In genomic region chr11:73384127-73384441, GRCh38 we compare ENCODE assay signal across 15 cellular contexts. TPM values are rescaled to one million over a fixed set of nuclear protein-coding genes. Genes with fewer than 3 reads are reported as not detected.
DNase-seq lines count a peak whose midpoint lies in the region; ATAC-seq and TF ChIP-seq lines count a peak whose summit lies in the region.
"Had no signal": no experiment of that assay in that cellular context is flagged by ENCODE, and none has a peak within 500 bp of the region (broad histone marks: within the 10 kb centered on the region; RNA-seq: fewer than 3 reads in every experiment).

No MANE protein-coding gene starts in this region.

- H3K4me1 ChIP-seq in OCI-LY7 (ENCODE audit: insufficient read depth, low read length, poor library complexity, severe bottlenecking): peaks cover 99% of the 10 kb centered on the region

- CTCF ChIA-PET in OCI-LY7 (lab: Charles Lee; ENCODE audit: unreplicated experiment): interaction anchor here (0.8 to 1.7 kb wide), 3 partner anchors 9 to 32 kb away, joined by 3 to 5 read pairs (median 3); no protein-coding TSS in a partner anchor

- H3K9me2 ChIP-seq in OCI-LY7 (ENCODE audit: insufficient read depth, low read length): no peaks in the 10 kb centered on the region

- TF ChIP-seq CTCF in OCI-LY7 (conservative IDR thresholded peaks at IDR 0.05; ENCODE audit: low read length): no peak

- H3K4me2 ChIP-seq in OCI-LY7 (ENCODE audit: low read length): peak overlapping the region; percentile 87
- H3K4me2 ChIP-seq: GM23338 had no signal

- intact Hi-C loops in OCI-LY7 (cut with micrococcal nuclease; ENCODE audit: unreplicated experiment): no loop called here

- H3K79me2 ChIP-seq in OCI-LY7 (ENCODE audit: insufficient read depth, low read depth, low read length): peaks cover 71% of the 10 kb centered on the region

- H3K36me3 Mint-ChIP-seq in activated T-cell treated with anti-CD3 and anti-CD28 coated beads, Interleukin-2, amount 50 U/mL, for 24 hours (ENCODE audit: low read depth): peaks cover 40% of the 10 kb centered on the region
- H3K36me3 Mint-ChIP-seq in activated T-cell treated with anti-CD3 and anti-CD28 coated beads, Interleukin-2, amount 50 U/mL, for 72 hours (ENCODE audit: insufficient read depth in 2 of 2): no peaks in the 10 kb centered on the region
- H3K36me3 Mint-ChIP-seq in effector memory CD8-positive, alpha-beta T cell (ENCODE audit: insufficient read depth): peaks cover 90% of the 10 kb centered on the region
- peaks cover 40 to 60% of the 10 kb centered on the region in 2 donors for H3K36me3 Mint-ChIP-seq in stimulated activated naive B cell treated with anti-CD40 and anti-IgM and Interleukin-4, amounts not matched to agents 10 μg/mL and 1 μg/mL and 100 μg/mL, for 72 hours

- no peak for ATAC-seq in activated T-cell treated with anti-CD3 and anti-CD28 coated beads, Interleukin-2, amount 50 U/mL, for 72 hours (replicated peaks in 1 of 2)
- ATAC-seq in effector memory CD8-positive, alpha-beta T cell (replicated peaks): no peak
- ATAC-seq in stimulated activated naive B cell treated with anti-CD40 and anti-IgM and Interleukin-4, amounts not matched to agents 10 μg/mL and 1 μg/mL and 100 μg/mL, for 72 hours (replicated peaks): no peak
- no peak for ATAC-seq in GM19023 (IDR thresholded peaks at IDR 0.05; ENCODE audit: unreplicated experiment)
- ATAC-seq: GM23338, left ventricle myocardium superior had no signal

- peaks cover 15% of the 10 kb centered on the region; the same call in 1 of the 2 replicates for H3K36me3 ChIP-seq in OCI-LY7 (ENCODE audit: insufficient read depth, low read length)

- H3K27ac ChIP-seq in OCI-LY7 (ENCODE audit: low read depth, low read length, poor library complexity, severe bottlenecking): peak overlapping the region; percentile 79
- H3K27ac ChIP-seq: epithelial cell of prostate, SK-N-MC had no signal

- H3K4me3 Mint-ChIP-seq in activated T-cell treated with anti-CD3 and anti-CD28 coated beads, Interleukin-2, amount 50 U/mL, for 24 hours: peak overlapping the region; percentile 10
- H3K4me3 Mint-ChIP-seq in activated T-cell treated with anti-CD3 and anti-CD28 coated beads, Interleukin-2, amount 50 U/mL, for 72 hours: no peak overlapping the region
- H3K4me3 Mint-ChIP-seq in effector memory CD8-positive, alpha-beta T cell: peak overlapping the region; percentile 22 to 77
- peak overlapping the region; percentile 66 to 94 for H3K4me3 Mint-ChIP-seq in stimulated activated naive B cell treated with anti-CD40 and anti-IgM and Interleukin-4, amounts not matched to agents 10 μg/mL and 1 μg/mL and 100 μg/mL, for 72 hours
- H3K4me3 Mint-ChIP-seq: GM23338 had no signal

- H2AFZ ChIP-seq in OCI-LY7 (ENCODE audit: low read length): no peak overlapping the region
- H2AFZ ChIP-seq: GM23338 had no signal

- H3K9me3 Mint-ChIP-seq in activated T-cell treated with anti-CD3 and anti-CD28 coated beads, Interleukin-2, amount 50 U/mL, for 24 hours: no peaks in the 10 kb centered on the region
- no peaks in the 10 kb centered on the region for H3K9me3 Mint-ChIP-seq in activated T-cell treated with anti-CD3 and anti-CD28 coated beads, Interleukin-2, amount 50 U/mL, for 72 hours
- H3K9me3 Mint-ChIP-seq in effector memory CD8-positive, alpha-beta T cell: no peaks in the 10 kb centered on the region
- H3K9me3 Mint-ChIP-seq in stimulated activated naive B cell treated with anti-CD40 and anti-IgM and Interleukin-4, amounts not matched to agents 10 μg/mL and 1 μg/mL and 100 μg/mL, for 72 hours: no peaks in the 10 kb centered on the region
- H3K9me3 Mint-ChIP-seq: GM23338 had no signal

- H3K27ac Mint-ChIP-seq in activated T-cell treated with anti-CD3 and anti-CD28 coated beads, Interleukin-2, amount 50 U/mL, for 24 hours: peak overlapping the region; percentile 61
- H3K27ac Mint-ChIP-seq in activated T-cell treated with anti-CD3 and anti-CD28 coated beads, Interleukin-2, amount 50 U/mL, for 72 hours: no peak overlapping the region
- H3K27ac Mint-ChIP-seq in effector memory CD8-positive, alpha-beta T cell: peak overlapping the region; percentile 64 to 89
- peak overlapping the region; percentile 98 for H3K27ac Mint-ChIP-seq in stimulated activated naive B cell treated with anti-CD40 and anti-IgM and Interleukin-4, amounts not matched to agents 10 μg/mL and 1 μg/mL and 100 μg/mL, for 72 hours
- H3K27ac Mint-ChIP-seq: GM23338 had no signal

- no TSS peak for BruUV-seq in OCI-LY7 (replicated peaks; lab: Mats Ljungman, UMichigan)

- H3K9me3 ChIP-seq in OCI-LY7 (ENCODE audit: low read length): no peaks in the 10 kb centered on the region

- H4K20me1 ChIP-seq in OCI-LY7 (ENCODE audit: insufficient read depth, low read length): peaks cover 5% of the 10 kb centered on the region

- no peaks in the 10 kb centered on the region for H3K27me3 Mint-ChIP-seq in activated T-cell treated with anti-CD3 and anti-CD28 coated beads, Interleukin-2, amount 50 U/mL, for 24 hours
- no peaks in the 10 kb centered on the region for H3K27me3 Mint-ChIP-seq in activated T-cell treated with anti-CD3 and anti-CD28 coated beads, Interleukin-2, amount 50 U/mL, for 72 hours (ENCODE audit: low read depth)
- H3K27me3 Mint-ChIP-seq in effector memory CD8-positive, alpha-beta T cell: no peaks in the 10 kb centered on the region
- H3K27me3 Mint-ChIP-seq in stimulated activated naive B cell treated with anti-CD40 and anti-IgM and Interleukin-4, amounts not matched to agents 10 μg/mL and 1 μg/mL and 100 μg/mL, for 72 hours: no peaks in the 10 kb centered on the region

- DNase-seq in activated T-cell treated with anti-CD3 and anti-CD28 coated beads, Interleukin-2, amount 50 U/mL, for 24 hours: no peak
- DNase-seq in activated T-cell treated with anti-CD3 and anti-CD28 coated beads, Interleukin-2, amount 50 U/mL, for 72 hours: no peak
- no peak for DNase-seq in OCI-LY7 (ENCODE audit: low spot score)
- DNase-seq in effector memory CD8-positive, alpha-beta T cell: no peak
- no peak for DNase-seq in stimulated activated naive B cell treated with anti-CD40 and anti-IgM and Interleukin-4, amounts not matched to agents 10 μg/mL and 1 μg/mL and 100 μg/mL, for 72 hours
- DNase-seq in UCSD-AML1 (lab: John Stamatoyannopoulos, UW; ENCODE audit: unreplicated experiment): no peak
- DNase-seq in DMS79 treated with DMSO at 0.1 percent for 48 hours (lab: John Stamatoyannopoulos, UW): no peak
- DNase-seq: activated effector memory CD4-positive, alpha-beta T cell treated with anti-CD3 and anti-CD28 coated beads, Interleukin-2, amount 50 U/mL, for 16 hours; left ventricle myocardium superior; NCI-H2171; stimulated activated CD4-positive, alpha-beta T cell treated with anti-CD3 and anti-CD28 coated beads, Interleukin-12 subunit alpha, Interleukin-12 subunit beta, amount 100 ng/mL, for 4 hours had no signal

- POLR2A ChIA-PET in OCI-LY7 (lab: Charles Lee): interaction anchor here (1.1 to 2.5 kb wide), 2 partner anchors 12 to 18 kb away, joined by 3 to 6 read pairs; no protein-coding TSS in a partner anchor

- H3K4me1 Mint-ChIP-seq in activated T-cell treated with anti-CD3 and anti-CD28 coated beads, Interleukin-2, amount 50 U/mL, for 24 hours (ENCODE audit: low read depth): peaks cover 81% of the 10 kb centered on the region
- peaks cover 63% of the 10 kb centered on the region for H3K4me1 Mint-ChIP-seq in activated T-cell treated with anti-CD3 and anti-CD28 coated beads, Interleukin-2, amount 50 U/mL, for 72 hours (ENCODE audit: low read depth)
- peaks cover 57 to 68% of the 10 kb centered on the region in 2 donors for H3K4me1 Mint-ChIP-seq in effector memory CD8-positive, alpha-beta T cell (ENCODE audit: low read depth in 2 of 2)
- peaks cover 92 to 100% of the 10 kb centered on the region in 2 donors for H3K4me1 Mint-ChIP-seq in stimulated activated naive B cell treated with anti-CD40 and anti-IgM and Interleukin-4, amounts not matched to agents 10 μg/mL and 1 μg/mL and 100 μg/mL, for 72 hours

- peak overlapping the region; percentile 52 for H3K4me3 ChIP-seq in OCI-LY7 (ENCODE audit: low read depth, low read length, poor library complexity, severe bottlenecking)
- H3K4me3 ChIP-seq: GM23338, SK-N-MC had no signal

RNA-seq across cellular contexts. Expression of gene RELT, which starts 7.9 kb away (rescaled TPM):
- total RNA-seq in activated T-cell treated with anti-CD3 and anti-CD28 coated beads, Interleukin-2, amount 50 U/mL, for 72 hours: 10 to 100 TPM; 17.3 to 19.6 TPM
- total RNA-seq in OCI-LY7 (2014; rRNA removed; shearing (Covaris generic)): 16.6 and 21.5 TPM in 2 replicates
- total RNA-seq in OCI-LY7 (2022): 24.7 and 30.8 TPM in 2 replicates

Comparison
In these comparisons a context has a peak if more than half of its experiments do, and no peak if none do; other contexts are left out.
1. H3K4me3 Mint-ChIP-seq: peak in activated T-cell treated with anti-CD3 and anti-CD28 coated beads, Interleukin-2, amount 50 U/mL, for 24 hours (single experiment), effector memory CD8-positive, alpha-beta T cell (2 of 2) and stimulated activated naive B cell treated with anti-CD40 and anti-IgM and Interleukin-4, amounts not matched to agents 10 μg/mL and 1 μg/mL and 100 μg/mL, for 72 hours (2 of 2); none in activated T-cell treated with anti-CD3 and anti-CD28 coated beads, Interleukin-2, amount 50 U/mL, for 72 hours (0 of 2).